ENCODE assay signal across 11 cellular contexts in the genomic region with DNA sequence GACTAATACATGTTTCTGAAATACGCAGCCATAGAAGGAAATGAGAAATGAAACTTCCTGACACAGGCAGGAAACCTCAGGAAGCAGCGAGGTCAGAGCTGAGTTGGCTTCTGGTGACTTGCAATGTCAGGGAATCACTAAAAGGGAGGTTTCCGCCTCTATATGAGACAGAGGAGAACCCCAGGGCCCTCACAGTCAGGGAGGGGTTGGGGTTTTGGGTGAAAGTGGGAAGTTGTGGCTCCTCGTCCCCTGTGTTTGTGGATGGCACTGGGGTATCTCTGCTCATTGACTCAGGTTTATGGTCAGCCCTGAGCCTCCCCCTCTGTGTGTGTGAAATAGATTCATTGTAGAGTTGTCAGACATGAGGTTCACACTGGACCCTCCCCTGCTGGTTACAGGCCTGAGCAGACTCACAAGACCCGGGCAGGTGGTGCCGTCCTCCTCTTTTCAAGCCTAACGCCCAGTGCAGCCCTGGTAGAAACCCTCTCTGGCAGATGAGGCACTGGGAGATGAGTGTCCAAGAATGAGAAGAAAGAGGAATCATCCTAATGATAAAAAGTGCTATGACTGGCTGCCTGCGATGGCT. TPM values are rescaled to one million over a fixed set of nuclear protein-coding genes. Genes with fewer than 3 reads are reported as not detected.
DNase-seq lines count a peak whose midpoint lies in the region; ATAC-seq and TF ChIP-seq lines count a peak whose summit lies in the region.
"Had no signal": no experiment of that assay in that cellular context is flagged by ENCODE, and none has a peak within 500 bp of the region (broad histone marks: within the 10 kb centered on the region; RNA-seq: fewer than 3 reads in every experiment).

No MANE protein-coding gene starts in this region.

- TF ChIP-seq POLR2A in upper lobe of left lung (IDR thresholded peaks at IDR 0.05) = no peak

- H3K27ac ChIP-seq in upper lobe of left lung = peak overlapping the region; percentile 53 to 82 (median 78)

- no peak overlapping the region for H3K27ac Mint-ChIP-seq in activated naive CD4-positive, alpha-beta T cell treated with anti-CD3 and anti-CD28 coated beads, Interleukin-2, amount 50 U/mL, for 24 hours
- H3K27ac Mint-ChIP-seq in memory B cell = peak overlapping the region; percentile 53

- H3K27me3 ChIP-seq in upper lobe of left lung = no peaks in the 10 kb centered on the region

- H3K36me3 ChIP-seq in upper lobe of left lung = no peaks in the 10 kb centered on the region
- H3K36me3 ChIP-seq: BE2C had no signal

- 38 to 57% methylated on average over 7 to 8 of the region's 8 CpGs for WGBS in upper lobe of left lung, 2 donors

- H3K4me1 Mint-ChIP-seq in activated naive CD4-positive, alpha-beta T cell treated with anti-CD3 and anti-CD28 coated beads, Interleukin-2, amount 50 U/mL, for 24 hours = peaks cover 10% of the 10 kb centered on the region
- peaks cover 8% of the 10 kb centered on the region for H3K4me1 Mint-ChIP-seq in memory B cell

- peaks cover 4% of the 10 kb centered on the region for H3K27me3 Mint-ChIP-seq in activated naive CD4-positive, alpha-beta T cell treated with anti-CD3 and anti-CD28 coated beads, Interleukin-2, amount 50 U/mL, for 24 hours
- H3K27me3 Mint-ChIP-seq in memory B cell = peaks cover 13% of the 10 kb centered on the region

- H3K36me3 Mint-ChIP-seq in activated naive CD4-positive, alpha-beta T cell treated with anti-CD3 and anti-CD28 coated beads, Interleukin-2, amount 50 U/mL, for 24 hours = no peaks in the 10 kb centered on the region
- no peaks in the 10 kb centered on the region for H3K36me3 Mint-ChIP-seq in memory B cell

- peak; percentile 57 for DNase-seq in activated T-cell treated with anti-CD3 and anti-CD28 coated beads for 48 hours (ENCODE audit: low read depth)
- DNase-seq in activated T-cell treated with anti-CD3 and anti-CD28 coated beads for 4 hours = no peak
- DNase-seq in memory B cell (ENCODE audit: low spot score in 2 of 2) = no peak
- DNase-seq in upper lobe of left lung = peak in 1 of 2 donors; percentile 70
- no peak for DNase-seq in NCI-H82 treated with DMSO at 0.1 percent for 48 hours (lab: John Stamatoyannopoulos, UW; ENCODE audit: unreplicated experiment)
- no peak for DNase-seq in NCI-H446 treated with DMSO at 0.1 percent for 48 hours (lab: John Stamatoyannopoulos, UW)
- DNase-seq in SW480 (ENCODE audit: low spot score) = no peak
- DNase-seq: BE2C; effector CD4-positive, alpha-beta T cell had no signal

- no peaks in the 10 kb centered on the region for H3K9me3 Mint-ChIP-seq in activated naive CD4-positive, alpha-beta T cell treated with anti-CD3 and anti-CD28 coated beads, Interleukin-2, amount 50 U/mL, for 24 hours
- H3K9me3 Mint-ChIP-seq in memory B cell = no peaks in the 10 kb centered on the region

- H3K4me3 Mint-ChIP-seq in activated naive CD4-positive, alpha-beta T cell treated with anti-CD3 and anti-CD28 coated beads, Interleukin-2, amount 50 U/mL, for 24 hours = peak overlapping the region; percentile 12
- H3K4me3 Mint-ChIP-seq in memory B cell = no peak overlapping the region

- H3K4me3 ChIP-seq in upper lobe of left lung = no peak overlapping the region

- no peak for TF ChIP-seq EP300 in upper lobe of left lung (IDR thresholded peaks at IDR 0.05)

- H3K4me1 ChIP-seq in upper lobe of left lung = peaks cover 2 to 8% (median 5%) of the 10 kb centered on the region in 4 donors
- H3K4me1 ChIP-seq: BE2C had no signal

- no peak for TF ChIP-seq CTCF in upper lobe of left lung (IDR thresholded peaks at IDR 0.05)

- H3K9me3 ChIP-seq in upper lobe of left lung = no peaks in the 10 kb centered on the region
- H3K9me3 ChIP-seq: BE2C had no signal

- peak; percentile 58 for ATAC-seq in memory B cell (ENCODE audit: low read depth)
- ATAC-seq in upper lobe of left lung (ENCODE audit: low FRiP score in 2 of 2) = peak; percentile 74 to 90

RNA-seq across cellular contexts. Expression of gene LILRA6, which starts 5.5 kb away (rescaled TPM):
- 10 to 100 TPM in 3 of 6 donors, 1 to 10 TPM in 3; 4.0 to 38.3 (median 15.2) TPM for total RNA-seq in upper lobe of left lung
- total RNA-seq: H1 had no signal

RNA-seq across cellular contexts. Expression of gene LILRB5, which starts 9.0 kb away (rescaled TPM):
- 10 to 100 TPM in 2 of 6 donors, 1 to 10 TPM in 4; 5.1 to 54.5 (median 10.0) TPM for total RNA-seq in upper lobe of left lung
- total RNA-seq: H1 had no signal

RNA-seq across cellular contexts. Expression of gene LILRB3, which starts 25.3 kb away (rescaled TPM):
- total RNA-seq in upper lobe of left lung = 100 to 1,000 TPM in 1 of 6 donors, 10 to 100 TPM in 5; 43.4 to 106 (median 70.7) TPM
- total RNA-seq: H1 had no signal

RNA-seq across cellular contexts. Expression of gene LILRB2, which starts 32.8 kb away (rescaled TPM):
- total RNA-seq in upper lobe of left lung = 10 to 100 TPM; 11.2 to 37.0 (median 22.7) TPM
- total RNA-seq: H1 had no signal

RNA-seq across cellular contexts. Expression of gene RPS9, which starts 47.5 kb away (rescaled TPM):
- total RNA-seq in upper lobe of left lung = 1,000 to 10,000 TPM in 5 of 6 donors, 100 to 1,000 TPM in 1; 985 to 1,704 (median 1,208) TPM
